In the genomic region with DNA sequence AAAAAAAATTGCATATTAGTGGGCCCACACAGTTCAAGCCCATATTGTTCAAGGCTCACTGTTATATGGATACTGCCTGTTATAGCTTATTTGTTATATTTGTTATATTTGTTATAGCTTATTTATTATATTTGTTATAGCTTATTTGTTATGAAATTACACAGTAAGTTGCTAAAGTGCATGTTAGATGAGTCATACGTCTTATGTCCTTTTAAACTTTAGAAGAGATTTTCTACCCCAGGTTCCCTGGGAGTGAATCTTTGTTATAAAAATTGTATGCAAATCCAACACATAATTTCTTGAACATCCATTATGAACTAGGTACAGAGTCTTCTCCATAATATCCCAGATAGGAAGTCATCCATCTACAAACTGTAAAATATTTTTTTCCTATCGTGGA, we compare ENCODE assay signal across 21 cellular contexts. TPM values are rescaled to one million over a fixed set of nuclear protein-coding genes. Genes with fewer than 3 reads are reported as not detected.
DNase-seq lines count a peak whose midpoint lies in the region; ATAC-seq and TF ChIP-seq lines count a peak whose summit lies in the region.
"Had no signal": no experiment of that assay in that cellular context is flagged by ENCODE, and none has a peak within 500 bp of the region (broad histone marks: within the 10 kb centered on the region; RNA-seq: fewer than 3 reads in every experiment).

No MANE protein-coding gene starts in this region.

- peak overlapping the region; percentile 24 for H3K27ac Mint-ChIP-seq in stimulated activated effector memory CD8-positive, alpha-beta T cell treated with anti-CD3 and anti-CD28 coated beads, Interleukin-12 subunit alpha, Interleukin-12 subunit beta, amount 100 ng/mL, for 72 hours
- H3K27ac Mint-ChIP-seq: stimulated activated naive CD8-positive, alpha-beta T cell treated with anti-CD3 and anti-CD28 coated beads, Interleukin-15, amount 100 ng/mL, for 72 hours had no signal

- H3F3A ChIP-seq in GM23248 (ENCODE audit: insufficient read depth) = peaks cover 25% of the 10 kb centered on the region

- no peak for TF ChIP-seq POLR2A in thyroid gland (IDR thresholded peaks at IDR 0.05)

- H3K36me3 ChIP-seq in GM23248 (ENCODE audit: low read depth) (peaks cover 6% of the 10 kb centered on the region; the same call in 1 of the 2 replicates), ascending aorta (peaks cover 12 to 33% of the 10 kb centered on the region in 2 donors), thyroid gland (peaks cover 6 to 10% of the 10 kb centered on the region in 2 donors)

- no peaks in the 10 kb centered on the region for H3K27me3 ChIP-seq in GM23248 (replicated peaks; ENCODE audit: insufficient read depth)
- H3K27me3 ChIP-seq in ascending aorta = no peaks in the 10 kb centered on the region
- H3K27me3 ChIP-seq in thyroid gland = no peaks in the 10 kb centered on the region
- H3K27me3 ChIP-seq: right atrium auricular region, SJCRH30 had no signal

- H3K4me2 ChIP-seq in GM23248 (ENCODE audit: unreplicated experiment) = no peak overlapping the region

- peak overlapping the region; percentile 18; the same call in 1 of the 2 replicates for H3K27ac ChIP-seq in GM23248
- peak overlapping the region; percentile 31 to 50 for H3K27ac ChIP-seq in ascending aorta
- H3K27ac ChIP-seq in thyroid gland = no peak overlapping the region
- H3K27ac ChIP-seq: right atrium auricular region, SJCRH30 had no signal

- no peaks in the 10 kb centered on the region for H3K4me1 Mint-ChIP-seq in stimulated activated effector memory CD8-positive, alpha-beta T cell treated with anti-CD3 and anti-CD28 coated beads, Interleukin-12 subunit alpha, Interleukin-12 subunit beta, amount 100 ng/mL, for 72 hours
- H3K4me1 Mint-ChIP-seq: stimulated activated naive CD8-positive, alpha-beta T cell treated with anti-CD3 and anti-CD28 coated beads, Interleukin-15, amount 100 ng/mL, for 72 hours had no signal

- peaks cover 44% of the 10 kb centered on the region for H3K36me3 Mint-ChIP-seq in stimulated activated effector memory CD8-positive, alpha-beta T cell treated with anti-CD3 and anti-CD28 coated beads, Interleukin-12 subunit alpha, Interleukin-12 subunit beta, amount 100 ng/mL, for 72 hours

- H3K9me3 Mint-ChIP-seq in stimulated activated effector memory CD8-positive, alpha-beta T cell treated with anti-CD3 and anti-CD28 coated beads, Interleukin-12 subunit alpha, Interleukin-12 subunit beta, amount 100 ng/mL, for 72 hours = peaks cover 12% of the 10 kb centered on the region

- H2AFZ ChIP-seq in GM23248 = no peak overlapping the region

- no peak for ATAC-seq in stimulated activated effector memory CD8-positive, alpha-beta T cell treated with anti-CD3 and anti-CD28 coated beads, Interleukin-12 subunit alpha, Interleukin-12 subunit beta, amount 100 ng/mL, for 72 hours
- no peak for ATAC-seq in GM18517 (IDR thresholded peaks at IDR 0.05; ENCODE audit: unreplicated experiment)
- no peak for ATAC-seq in GM19467 (IDR thresholded peaks at IDR 0.05; ENCODE audit: unreplicated experiment)
- ATAC-seq: stimulated activated naive CD8-positive, alpha-beta T cell treated with anti-CD3 and anti-CD28 coated beads, Interleukin-15, amount 100 ng/mL, for 72 hours had no signal

- H3K4me1 ChIP-seq in GM23248 (ENCODE audit: insufficient read depth) (peaks cover 12% of the 10 kb centered on the region; the same call in 1 of the 2 replicates), ascending aorta (no peaks in the 10 kb centered on the region), thyroid gland (no peaks in the 10 kb centered on the region)
- H3K4me1 ChIP-seq: right atrium auricular region, SJCRH30 had no signal

- intact Hi-C loops in ascending aorta (cut with DNase I) = loop anchor here (5.0 kb wide), 1 partner anchor 125 kb away; no protein-coding TSS in a partner anchor
- intact Hi-C loops in thyroid gland (cut with DNase I) = loop anchor here (5.0 kb wide), 2 partner anchors 90 to 310 kb away; no protein-coding TSS in a partner anchor

- H3K4me3 ChIP-seq in GM23248 (no peak overlapping the region), ascending aorta (no peak overlapping the region), fibroblast of villous mesenchyme (ENCODE audit: low read depth, low read length) (no peak overlapping the region), thyroid gland (replicated peaks in 1 of 3) (no peak overlapping the region)
- H3K4me3 ChIP-seq: right atrium auricular region, SJCRH30 had no signal

- H3K9me3 ChIP-seq in GM23248 (ENCODE audit: low read depth) = no peaks in the 10 kb centered on the region
- peaks cover 10 to 15% of the 10 kb centered on the region in 2 donors for H3K9me3 ChIP-seq in ascending aorta
- H3K9me3 ChIP-seq in thyroid gland = no peaks in the 10 kb centered on the region
- H3K9me3 ChIP-seq: SJCRH30 had no signal

- WGBS in GM23248 (ENCODE audit: low coverage in 1 of 2, low lambda C conversion rate in 2 of 2, missing lambda C conversion rate in 2 of 2), 2 experiments = 61 to 62% methylated on average over 2 of the region's 2 CpGs
- WGBS in thyroid gland, 2 donors = 89 to 95% methylated on average over 2 of the region's 2 CpGs

- no peaks in the 10 kb centered on the region for H4K20me1 ChIP-seq in GM23248 (ENCODE audit: insufficient read depth)

- H3K4me3 Mint-ChIP-seq in stimulated activated effector memory CD8-positive, alpha-beta T cell treated with anti-CD3 and anti-CD28 coated beads, Interleukin-12 subunit alpha, Interleukin-12 subunit beta, amount 100 ng/mL, for 72 hours = no peak overlapping the region
- H3K4me3 Mint-ChIP-seq: endodermal cell; stimulated activated naive CD8-positive, alpha-beta T cell treated with anti-CD3 and anti-CD28 coated beads, Interleukin-15, amount 100 ng/mL, for 72 hours had no signal

- in situ Hi-C loops in GM23248 (cut with MboI) = loop anchor here (10.0 to 25.0 kb wide), 2 partner anchors 92 to 310 kb away; partner anchors contain the start of gene ARMC9

- H3K79me2 ChIP-seq in GM23248 (ENCODE audit: insufficient read depth) = peaks cover 33% of the 10 kb centered on the region

- H3K9ac ChIP-seq in GM23248 = peak overlapping the region; percentile 6; the same call in 1 of the 2 replicates

- no peaks in the 10 kb centered on the region for H3K9me2 ChIP-seq in GM23248 (ENCODE audit: insufficient read depth)

- DNase-seq in GM23248 (peak; percentile 60), ascending aorta (ENCODE audit: low spot score in 2 of 2) (no peak), fibroblast of villous mesenchyme (ENCODE audit: low read depth) (peak; percentile 49), thyroid gland (no peak)
- DNase-seq in stimulated activated effector memory CD8-positive, alpha-beta T cell treated with anti-CD3 and anti-CD28 coated beads, Interleukin-12 subunit alpha, Interleukin-12 subunit beta, amount 100 ng/mL, for 72 hours (ENCODE audit: low spot score in 2 of 2) = no peak
- DNase-seq: AML-193; central memory CD4-positive, alpha-beta T cell; endodermal cell; foreskin melanocyte; NCI-H1417 treated with DMSO at 0.1 percent for 48 hours; NCI-H2171 treated with DMSO at 0.1 percent for 48 hours; NCI-H774; OCI-M1; SJCRH30; stimulated activated naive CD8-positive, alpha-beta T cell treated with anti-CD3 and anti-CD28 coated beads, Interleukin-15, amount 100 ng/mL, for 72 hours; T-helper 9 cell had no signal

- TF ChIP-seq CTCF in ascending aorta (IDR thresholded peaks at IDR 0.05) (no peak), fibroblast of villous mesenchyme (IDR thresholded peaks at IDR 0.05; ENCODE audit: insufficient read depth, low read depth, low read length) (no peak), thyroid gland (IDR thresholded peaks at IDR 0.05) (no peak)

RNA-seq across cellular contexts. Expression of gene HTR2B, which starts 22.1 kb away (rescaled TPM):
- not detected in 2 replicates for total RNA-seq in GM23248 (2014; rRNA removed; shearing (Covaris generic))
- polyA plus RNA-seq in GM23248 (2016; fragmentation: Nextera tagmentation; extraction: Ambion mirVana) = 0.15 TPM in 1 of 2 replicates, not detected in the other
- total RNA-seq in ascending aorta (0.75 TPM), fibroblast of villous mesenchyme (109 and 159 TPM in 2 replicates), thyroid gland (10 to 100 TPM in 1 of 4 donors, 1 to 10 TPM in 3; 2.3 to 16.8 (median 4.6) TPM)
- total RNA-seq: activated CD8-positive, alpha-beta memory T cell treated with anti-CD3 and anti-CD28 coated beads for 36 hours; endodermal cell; mononuclear cell had no signal

RNA-seq across cellular contexts. Expression of gene PSMD1, which starts 46.1 kb away (rescaled TPM):
- total RNA-seq in GM23248 (2014; rRNA removed; shearing (Covaris generic)) = 92.4 and 102 TPM in 2 replicates
- polyA plus RNA-seq in GM23248 (2016; fragmentation: Nextera tagmentation; extraction: Ambion mirVana) = 103 and 106 TPM in 2 replicates
- total RNA-seq in ascending aorta (97.4 TPM), fibroblast of villous mesenchyme (116 and 153 TPM in 2 replicates), thyroid gland (10 to 100 TPM; 60.2 to 98.7 (median 78.4) TPM)

Comparison
In these comparisons a context has a peak if more than half of its experiments do, and no peak if none do; other contexts are left out.
1. DNase-seq: peak in GM23248 (single experiment) and fibroblast of villous mesenchyme (single experiment); none in ascending aorta (0 of 2), stimulated activated effector memory CD8-positive, alpha-beta T cell treated with anti-CD3 and anti-CD28 coated beads, Interleukin-12 subunit alpha, Interleukin-12 subunit beta, amount 100 ng/mL, for 72 hours (0 of 2) and thyroid gland (0 of 2).
2. H3K27ac ChIP-seq: peak in GM23248 (single experiment) and ascending aorta (2 of 2); none in thyroid gland (0 of 3).